In genomic region chr12:120406553-120406952, GRCh38 we compare ENCODE assay signal across 24 cellular contexts. TPM values are rescaled to one million over a fixed set of nuclear protein-coding genes. Genes with fewer than 3 reads are reported as not detected.
"Had no signal": no experiment of that assay in that cellular context is flagged by ENCODE, and none has a peak within 500 bp of the region (broad histone marks: within the 10 kb centered on the region; RNA-seq: fewer than 3 reads in every experiment).

No MANE protein-coding gene starts in this region.

- H3K4me3 ChIP-seq: Peyer's patch, SJSA1 had no signal

- H3K9me3 ChIP-seq: Peyer's patch, SJSA1 had no signal

- H3K27ac ChIP-seq: Peyer's patch, RWPE1, SJSA1 had no signal

- H3K4me1 Mint-ChIP-seq: activated B cell treated with CpG ODN at 0.5 μM for 24 hours; activated CD8-positive, alpha-beta memory T cell treated with anti-CD3 and anti-CD28 coated beads, Interleukin-2, amount 10 ng/mL, durations not matched to agents 7 days and 5 days; activated naive CD8-positive, alpha-beta T cell treated with anti-CD3 and anti-CD28 coated beads for 36 hours had no signal

- H3K27ac Mint-ChIP-seq: activated B cell treated with CpG ODN at 0.5 μM for 24 hours; activated CD4-positive, alpha-beta T cell treated with anti-CD3 and anti-CD28 coated beads, Interleukin-2, amount 10 ng/mL, durations not matched to agents 24 days and 14 days; activated CD8-positive, alpha-beta memory T cell treated with anti-CD3 and anti-CD28 coated beads, Interleukin-2, amount 10 ng/mL, durations not matched to agents 7 days and 5 days; activated naive CD4-positive, alpha-beta T cell treated with anti-CD3 and anti-CD28 coated beads for 36 hours; activated naive CD8-positive, alpha-beta T cell treated with anti-CD3 and anti-CD28 coated beads for 36 hours; activated T-cell treated with anti-CD3 and anti-CD28 coated beads, Interleukin-2, amount 50 U/mL, for 24 hours; T-helper 1 cell treated with Interleukin-12 subunit alpha and Interleukin-12 subunit beta and Interleukin-4 antibody, amounts not matched to agents 30 μg/mL and 1 μg/mL, for 36 hours had no signal

- H3K27me3 ChIP-seq: Peyer's patch, SJSA1 had no signal

- H3K4me3 Mint-ChIP-seq: activated B cell treated with CpG ODN at 0.5 μM for 24 hours; activated CD4-positive, alpha-beta T cell treated with anti-CD3 and anti-CD28 coated beads, Interleukin-2, amount 10 ng/mL, durations not matched to agents 24 days and 14 days; activated CD8-positive, alpha-beta memory T cell treated with anti-CD3 and anti-CD28 coated beads, Interleukin-2, amount 10 ng/mL, durations not matched to agents 7 days and 5 days; activated naive CD4-positive, alpha-beta T cell treated with anti-CD3 and anti-CD28 coated beads for 36 hours; activated naive CD8-positive, alpha-beta T cell treated with anti-CD3 and anti-CD28 coated beads for 36 hours; activated T-cell treated with anti-CD3 and anti-CD28 coated beads, Interleukin-2, amount 50 U/mL, for 24 hours; T-helper 1 cell treated with Interleukin-12 subunit alpha and Interleukin-12 subunit beta and Interleukin-4 antibody, amounts not matched to agents 30 μg/mL and 1 μg/mL, for 36 hours had no signal

- H3K36me3 ChIP-seq: Peyer's patch, SJSA1 had no signal

- DNase-seq: activated B cell treated with CpG ODN at 0.5 μM for 24 hours; activated CD4-positive, alpha-beta T cell treated with anti-CD3 and anti-CD28 coated beads for 1 hour; activated CD4-positive, alpha-beta T cell treated with anti-CD3 and anti-CD28 coated beads, Interleukin-2, amount 10 ng/mL, durations not matched to agents 24 days and 14 days; activated CD4-positive, alpha-beta T cell treated with anti-CD3 and anti-CD28 coated beads, Interleukin-2, amount 50 U/mL, for 48 hours; activated CD8-positive, alpha-beta memory T cell treated with anti-CD3 and anti-CD28 coated beads, Interleukin-2, amount 10 ng/mL, durations not matched to agents 7 days and 5 days; activated gamma-delta T cell; activated naive CD4-positive, alpha-beta T cell treated with anti-CD3 and anti-CD28 coated beads for 36 hours; activated naive CD8-positive, alpha-beta T cell treated with anti-CD3 and anti-CD28 coated beads for 36 hours; activated T-cell treated with anti-CD3 and anti-CD28 coated beads, Interleukin-2, amount 50 U/mL, for 24 hours; central memory CD4-positive, alpha-beta T cell; Karpas-422; MM.1S; NCI-H1105; NCI-H1436; NCI-H1694 treated with DMSO at 0.1 percent for 48 hours; NCI-H2081; NCI-H446; NCI-H524 treated with DMSO at 0.1 percent for 48 hours; NCI-H748 treated with DMSO at 0.1 percent for 48 hours; Peyer's patch; SHP77 had no signal

- H3K9me3 Mint-ChIP-seq: activated B cell treated with CpG ODN at 0.5 μM for 24 hours; activated naive CD4-positive, alpha-beta T cell treated with anti-CD3 and anti-CD28 coated beads for 36 hours; activated naive CD8-positive, alpha-beta T cell treated with anti-CD3 and anti-CD28 coated beads for 36 hours; activated T-cell treated with anti-CD3 and anti-CD28 coated beads, Interleukin-2, amount 50 U/mL, for 24 hours; T-helper 1 cell treated with Interleukin-12 subunit alpha and Interleukin-12 subunit beta and Interleukin-4 antibody, amounts not matched to agents 30 μg/mL and 1 μg/mL, for 36 hours had no signal

- H3K4me1 ChIP-seq: Peyer's patch, SJSA1 had no signal

- H3K36me3 Mint-ChIP-seq: activated CD8-positive, alpha-beta memory T cell treated with anti-CD3 and anti-CD28 coated beads, Interleukin-2, amount 10 ng/mL, durations not matched to agents 7 days and 5 days; activated naive CD8-positive, alpha-beta T cell treated with anti-CD3 and anti-CD28 coated beads for 36 hours had no signal

- ATAC-seq: activated CD8-positive, alpha-beta memory T cell treated with anti-CD3 and anti-CD28 coated beads, Interleukin-2, amount 10 ng/mL, durations not matched to agents 7 days and 5 days had no signal

RNA-seq across cellular contexts. Expression of gene MSI1, which starts 37.6 kb away (rescaled TPM):
- total RNA-seq: activated B cell treated with CpG ODN at 0.5 μM for 24 hours, SJSA1 had no signal
